2 cellular contexts compared by ENCODE assay signal in genomic region chr9:86368871-86369521, GRCh38.
TF ChIP-seq lines count a peak whose summit lies in the region.

No MANE protein-coding gene starts in this region.

TF ChIP-seq in IMR-90, 13 proteins besides CTCF, POLR2A, EP300 and RAD21:
- TF ChIP-seq CEBPB (IDR thresholded peaks at IDR 0.05; ENCODE audit: low read depth, low read length): peak; percentile 88
- TF ChIP-seq USF2 (IDR thresholded peaks at IDR 0.05; ENCODE audit: low read depth, low read length): no peak
- no peak for TF ChIP-seq RFX5 (IDR thresholded peaks at IDR 0.05; ENCODE audit: low read depth, low read length)
- 0 out of 2 replicates have a peak, but pooled peaks have one; percentile 26 for TF ChIP-seq FOS (IDR thresholded peaks at IDR 0.05; ENCODE audit: low read depth, low read length)
TF ChIP-seq in IMR-90: peak in this region for 2.

TF ChIP-seq in K562, 482 proteins besides CTCF, POLR2A, EP300 and RAD21:
- TF ChIP-seq ATF3 (IDR thresholded peaks at IDR 0.05) (peak; percentile 42; the same call in 1 of the 2 replicates), ATF3 (CRISPR knock-in tag; conservative IDR thresholded peaks at IDR 0.05) (no peak), CEBPB (tag; IDR thresholded peaks at IDR 0.05) (0 out of 2 replicates have a peak, but pooled peaks have one; percentile 22), CEBPG (CRISPR knock-in tag; IDR thresholded peaks at IDR 0.05) (no peak), CEBPG (tag; conservative IDR thresholded peaks at IDR 0.05 in 1 of 2, IDR thresholded peaks at IDR 0.05 in 1 of 2) (peak in 1 of 2 experiments; percentile 28; a peak in 1 of 4 replicates), JUN (IDR thresholded peaks at IDR 0.05; ENCODE audit: borderline replicate concordance, low read depth, low read length) (0 out of 2 replicates have a peak, but pooled peaks have one; percentile 16), JUN (CRISPR knock-in tag; IDR thresholded peaks at IDR 0.05; ENCODE audit: borderline replicate concordance) (no peak), MAFF (IDR thresholded peaks at IDR 0.05; ENCODE audit: low read length) (no peak)
TF ChIP-seq in K562: peak in this region for 4.
